ENCODE assay signal across 13 cellular contexts in the genomic region with DNA sequence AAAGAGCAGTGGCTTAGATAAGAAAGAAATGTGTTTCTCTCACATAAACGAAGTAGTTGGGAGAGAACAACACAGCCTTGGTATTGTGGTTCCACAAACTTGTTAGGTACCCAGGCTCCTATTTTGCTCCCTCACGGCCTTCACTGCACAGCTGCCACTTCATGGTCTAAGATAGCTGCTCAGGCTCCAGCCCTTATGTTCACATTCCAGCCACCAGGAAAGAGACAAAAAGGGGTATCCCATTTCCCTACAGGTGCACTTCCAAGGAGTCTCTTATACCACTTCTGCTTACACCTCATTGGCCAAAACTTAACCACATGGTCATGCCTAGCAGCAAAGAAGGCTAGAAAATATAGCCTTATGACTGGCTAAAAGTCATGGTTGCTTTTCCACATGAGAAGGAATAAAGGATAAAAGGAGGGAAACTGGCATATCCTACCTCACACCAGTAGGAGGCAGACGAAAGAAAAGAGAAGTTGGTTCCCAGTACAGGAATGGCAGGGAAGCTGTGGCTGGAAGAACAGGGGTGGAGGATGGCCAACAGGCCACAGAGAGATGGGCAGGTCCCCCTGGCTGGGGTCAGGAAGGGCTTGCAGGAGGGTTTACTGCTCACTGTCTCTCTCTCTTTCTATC. TPM values are rescaled to one million over a fixed set of nuclear protein-coding genes. Genes with fewer than 3 reads are reported as not detected.
DNase-seq lines count a peak whose midpoint lies in the region; ATAC-seq and TF ChIP-seq lines count a peak whose summit lies in the region.
"Had no signal": no experiment of that assay in that cellular context is flagged by ENCODE, and none has a peak within 500 bp of the region (broad histone marks: within the 10 kb centered on the region; RNA-seq: fewer than 3 reads in every experiment).

No MANE protein-coding gene starts in this region.

- no peak for TF ChIP-seq RAD21 in SK-N-SH (IDR thresholded peaks at IDR 0.05; ENCODE audit: low read length)

- DNase-seq in SK-N-SH (peak; percentile 37), OCI-LY7 (ENCODE audit: low spot score) (no peak), fibroblast of pulmonary artery (ENCODE audit: low read depth) (no peak), spleen (peak; percentile 19), neuronal stem cell (ENCODE audit: low spot score) (no peak), kidney tubule cell (ENCODE audit: low spot score) (no peak)
- DNase-seq: activated T-cell treated with anti-CD3 and anti-CD28 coated beads for 4 hours, cerebellar nuclear complex, mesenchymal stem cell, NCI-H1417 treated with DMSO at 0.1 percent for 48 hours had no signal

- H3K4me1 ChIP-seq in SK-N-SH (ENCODE audit: control insufficient read depth in 1 of 2, insufficient read depth in 2 of 2, low read depth in 1 of 2, low read length in 1 of 2) (peaks cover 0 to 7% of the 10 kb centered on the region in 2 experiments; a peak in 1 of 4 replicates), OCI-LY7 (ENCODE audit: insufficient read depth, low read length, poor library complexity, severe bottlenecking) (no peaks in the 10 kb centered on the region), spleen (peaks cover 5 to 20% (median 8%) of the 10 kb centered on the region in 6 donors), neuronal stem cell (ENCODE audit: control insufficient read depth in 2 of 2, insufficient read depth in 1 of 2, low read depth in 1 of 2, low read length in 2 of 2) (peaks cover 0 to 5% of the 10 kb centered on the region in 2 donors)

- H2AFZ ChIP-seq in SK-N-SH (ENCODE audit: low read depth) (no peak overlapping the region), OCI-LY7 (ENCODE audit: low read length) (no peak overlapping the region), neuronal stem cell (ENCODE audit: low read length) (no peak overlapping the region)

- H3K9ac ChIP-seq in SK-N-SH (no peak overlapping the region), neuronal stem cell (ENCODE audit: low read depth, low read length, poor library complexity) (no peak overlapping the region)

- H3K79me1 ChIP-seq in neuronal stem cell (ENCODE audit: low read depth, low read length) = peaks cover 5% of the 10 kb centered on the region

- no peak overlapping the region for H2BK15ac ChIP-seq in neuronal stem cell (ENCODE audit: low read length)

- no peak overlapping the region for H4K8ac ChIP-seq in neuronal stem cell (ENCODE audit: low read depth, low read length)

- H3F3A ChIP-seq in SK-N-SH (replicated peaks; ENCODE audit: insufficient read depth) = no peaks in the 10 kb centered on the region

- no peak overlapping the region for H3K4ac ChIP-seq in neuronal stem cell (ENCODE audit: low read length)

- H3K14ac ChIP-seq in neuronal stem cell (ENCODE audit: low read length) = no peak overlapping the region

- H2BK120ac ChIP-seq in neuronal stem cell (ENCODE audit: low read depth, low read length) = no peak overlapping the region

- ATAC-seq in SK-N-SH treated with all-trans-retinoic acid at 6 μM for 48 hours (no peak), HG03025 (IDR thresholded peaks at IDR 0.05; ENCODE audit: low FRiP score, unreplicated experiment) (no peak)

- CTCF ChIA-PET in SK-N-SH (lab: Yijun Ruan, JAX) (interaction anchor here (1.6 kb wide), 1 partner anchor 9 kb away, joined by 3 read pairs; no protein-coding TSS in a partner anchor), OCI-LY7 (lab: Charles Lee; ENCODE audit: unreplicated experiment) (no interaction called here)

- TF ChIP-seq POLR2A in spleen (IDR thresholded peaks at IDR 0.05) = no peak

- H3K9me2 ChIP-seq in SK-N-SH (no peaks in the 10 kb centered on the region), OCI-LY7 (ENCODE audit: insufficient read depth, low read length) (no peaks in the 10 kb centered on the region)

- H3K27me3 ChIP-seq in SK-N-SH (ENCODE audit: insufficient read depth) = no peaks in the 10 kb centered on the region
- no peaks in the 10 kb centered on the region for H3K27me3 ChIP-seq in spleen (replicated peaks in 1 of 7)
- H3K27me3 ChIP-seq in neuronal stem cell (ENCODE audit: control insufficient read depth in 3 of 3, insufficient read depth in 3 of 3, low read depth in 1 of 3, low read length in 3 of 3) = no peaks in the 10 kb centered on the region

- H3K9me3 ChIP-seq in SK-N-SH (no peaks in the 10 kb centered on the region), OCI-LY7 (ENCODE audit: low read length) (no peaks in the 10 kb centered on the region), spleen (no peaks in the 10 kb centered on the region), neuronal stem cell (replicated peaks in 1 of 2; ENCODE audit: control insufficient read depth in 2 of 2, insufficient read depth in 1 of 2, low read depth in 1 of 2, low read length in 2 of 2) (no peaks in the 10 kb centered on the region)

- no TSS peak for BruUV-seq in OCI-LY7 (replicated peaks; lab: Mats Ljungman, UMichigan)

- no peak overlapping the region for H2BK12ac ChIP-seq in neuronal stem cell (ENCODE audit: low read length)

- H2BK5ac ChIP-seq in neuronal stem cell (ENCODE audit: low read length) = no peak overlapping the region

- H2AK5ac ChIP-seq in neuronal stem cell (ENCODE audit: low read depth, low read length) = no peak overlapping the region

- H3K4me3 ChIP-seq in SK-N-SH (ENCODE audit: low read depth in 2 of 2, low read length in 1 of 2) (no peak overlapping the region), OCI-LY7 (ENCODE audit: low read depth, low read length, poor library complexity, severe bottlenecking) (no peak overlapping the region), fibroblast of pulmonary artery (replicated peaks; ENCODE audit: low read depth, low read length) (no peak overlapping the region), spleen (no peak overlapping the region), neuronal stem cell (ENCODE audit: low read length in 2 of 2) (no peak overlapping the region)

- H3K4me2 ChIP-seq in SK-N-SH (no peak overlapping the region), OCI-LY7 (ENCODE audit: low read length) (no peak overlapping the region), neuronal stem cell (ENCODE audit: insufficient read depth, low read length, poor library complexity, severe bottlenecking) (no peak overlapping the region)

- H4K20me1 ChIP-seq in SK-N-SH (ENCODE audit: insufficient read depth) = no peaks in the 10 kb centered on the region
- H4K20me1 ChIP-seq in OCI-LY7 (ENCODE audit: insufficient read depth, low read length) = no peaks in the 10 kb centered on the region

- H3K36me3 ChIP-seq in SK-N-SH (replicated peaks in 1 of 2; ENCODE audit: control insufficient read depth in 1 of 2, insufficient read depth in 2 of 2, low read length in 1 of 2) = no peaks in the 10 kb centered on the region
- H3K36me3 ChIP-seq in OCI-LY7 (ENCODE audit: insufficient read depth, low read length) = no peaks in the 10 kb centered on the region
- no peaks in the 10 kb centered on the region for H3K36me3 ChIP-seq in spleen
- no peaks in the 10 kb centered on the region for H3K36me3 ChIP-seq in neuronal stem cell (replicated peaks in 1 of 2; ENCODE audit: control insufficient read depth in 2 of 2, insufficient read depth in 2 of 2, low read length in 2 of 2)

- no peak overlapping the region for H4K91ac ChIP-seq in neuronal stem cell (ENCODE audit: low read depth, low read length, poor library complexity)

- TF ChIP-seq EP300 in SK-N-SH (IDR thresholded peaks at IDR 0.05; ENCODE audit: borderline replicate concordance in 1 of 2, low read depth in 1 of 2, low read length in 1 of 2) = no peak

- H3K18ac ChIP-seq in neuronal stem cell (ENCODE audit: low read length) = no peak overlapping the region

- POLR2A ChIA-PET in SK-N-SH (lab: Yijun Ruan, JAX) = no interaction called here
- POLR2A ChIA-PET in OCI-LY7 (lab: Charles Lee) = interaction anchor here (0.6 kb wide), 1 partner anchor 95 kb away, joined by 4 read pairs; no protein-coding TSS in a partner anchor

- H3K27ac ChIP-seq in SK-N-SH (ENCODE audit: low read depth in 2 of 2, low read length in 1 of 2) (no peak overlapping the region), OCI-LY7 (ENCODE audit: low read depth, low read length, poor library complexity, severe bottlenecking) (no peak overlapping the region), spleen (no peak overlapping the region), neuronal stem cell (replicated peaks; ENCODE audit: low read length) (no peak overlapping the region)
- H3K27ac ChIP-seq: HL-60 had no signal

- intact Hi-C loops in OCI-LY7 (cut with micrococcal nuclease; ENCODE audit: unreplicated experiment) = no loop called here
- intact Hi-C loops in spleen (cut with DNase I; ENCODE audit: low total_unique reads) = no loop called here

- no peak overlapping the region for H3K23ac ChIP-seq in neuronal stem cell (ENCODE audit: low read depth, low read length, poor library complexity)

- peaks cover 7% of the 10 kb centered on the region; the same call in 1 of the 2 replicates for H3K79me2 ChIP-seq in SK-N-SH (ENCODE audit: insufficient read depth)
- no peaks in the 10 kb centered on the region for H3K79me2 ChIP-seq in OCI-LY7 (ENCODE audit: insufficient read depth, low read depth, low read length)

- 78% methylated on average over 3 of the region's 3 CpGs for WGBS in SK-N-SH (ENCODE audit: low lambda C conversion rate)
- WGBS in spleen, 5 donors = 73 to 88% (median 80%) methylated on average over 3 of the region's 3 CpGs
- no CpG with 5 or more reads among the region's 3 CpGs for WGBS in neuronal stem cell (ENCODE audit: extremely low coverage in 2 of 2, insufficient read length in 2 of 2, insufficient replicate concordance in 1 of 2), 2 donors

- TF ChIP-seq CTCF in SK-N-SH (IDR thresholded peaks at IDR 0.05) = peak; percentile 33; the same call in 1 of the 2 replicates
- TF ChIP-seq CTCF in OCI-LY7 (conservative IDR thresholded peaks at IDR 0.05; ENCODE audit: low read length) = peak; percentile 46
- TF ChIP-seq CTCF in fibroblast of pulmonary artery (IDR thresholded peaks at IDR 0.05; ENCODE audit: low read length, missing control alignments) = peak; percentile 15
- no peak for TF ChIP-seq CTCF in spleen (IDR thresholded peaks at IDR 0.05 in 8 of 11, conservative IDR thresholded peaks at IDR 0.05 in 3 of 11)

RNA-seq across cellular contexts. Expression of gene HDHD5, which starts 5.4 kb away (rescaled TPM):
- 43.3 and 45.4 TPM in 2 replicates for polyA plus RNA-seq in SK-N-SH (2012; rRNA removed)
- 25.1 and 35.6 TPM in 2 replicates for polyA plus RNA-seq in SK-N-SH (2012; cell fraction: cytosol; rRNA removed)
- 55.7 and 61.2 TPM in 2 replicates for polyA plus RNA-seq in SK-N-SH (2012; cell fraction: nucleus; rRNA removed)
- 77.3 and 84.6 TPM in 2 replicates for total RNA-seq in OCI-LY7 (2014; rRNA removed; shearing (Covaris generic))
- 60.3 and 77.4 TPM in 2 replicates for total RNA-seq in OCI-LY7 (2022)
- 10 to 100 TPM; 27.9 to 40.8 (median 31.6) TPM for total RNA-seq in spleen
- polyA plus RNA-seq in spleen = 10 to 100 TPM; 25.4 to 47.6 (median 33.0) TPM
- polyA plus RNA-seq in neuronal stem cell (2013, experiment 1 of 2) = 30.5 TPM
- polyA plus RNA-seq in neuronal stem cell (2013, experiment 2 of 2) = 30.3 TPM

RNA-seq across cellular contexts. Expression of gene TMEM121B, which starts 43.3 kb away (rescaled TPM):
- polyA plus RNA-seq in SK-N-SH (2012; rRNA removed) (0.08 and 0.13 TPM in 2 replicates), spleen (under 1 TPM; 0.03 to 0.19 (median 0.15) TPM)
- 0.12 and 0.21 TPM in 2 replicates for polyA plus RNA-seq in SK-N-SH (2012; cell fraction: cytosol; rRNA removed)
- 0.36 and 0.63 TPM in 2 replicates for polyA plus RNA-seq in SK-N-SH (2012; cell fraction: nucleus; rRNA removed)
- total RNA-seq in OCI-LY7 (2014; rRNA removed; shearing (Covaris generic)) = 0.32 and 0.33 TPM in 2 replicates
- total RNA-seq in OCI-LY7 (2022) (0.09 and 0.15 TPM in 2 replicates), spleen (1 to 10 TPM in 3 of 7 donors, under 1 TPM in 4; 0.72 to 3.6 (median 0.98) TPM)
- 2.6 TPM for polyA plus RNA-seq in neuronal stem cell (2013, experiment 1 of 2)
- polyA plus RNA-seq in neuronal stem cell (2013, experiment 2 of 2) = 2.7 TPM

RNA-seq across cellular contexts. Expression of gene ADA2, which starts 54.7 kb away (rescaled TPM):
- polyA plus RNA-seq in SK-N-SH (2012; rRNA removed) (0.86 and 1.3 TPM in 2 replicates), spleen (10 to 100 TPM; 22.0 to 30.2 (median 22.7) TPM)
- 0.79 and 1.1 TPM in 2 replicates for polyA plus RNA-seq in SK-N-SH (2012; cell fraction: cytosol; rRNA removed)
- polyA plus RNA-seq in SK-N-SH (2012; cell fraction: nucleus; rRNA removed) = 0.48 and 0.55 TPM in 2 replicates
- 16.5 and 19.6 TPM in 2 replicates for total RNA-seq in OCI-LY7 (2014; rRNA removed; shearing (Covaris generic))
- total RNA-seq in OCI-LY7 (2022) (42.8 and 49.5 TPM in 2 replicates), spleen (100 to 1,000 TPM; 115 to 187 (median 166) TPM)
- 35.3 TPM for polyA plus RNA-seq in neuronal stem cell (2013, experiment 1 of 2)
- polyA plus RNA-seq in neuronal stem cell (2013, experiment 2 of 2) = 35.4 TPM

Comparison
In these comparisons a context has a peak if more than half of its experiments do, and no peak if none do; other contexts are left out.
1. DNase-seq: peak in SK-N-SH (single experiment) and spleen (single experiment); none in OCI-LY7 (single experiment), fibroblast of pulmonary artery (single experiment), neuronal stem cell (single experiment) and kidney tubule cell (single experiment).
2. CTCF ChIP-seq: peak in SK-N-SH (single experiment), OCI-LY7 (single experiment) and fibroblast of pulmonary artery (single experiment); none in spleen (0 of 11).